Comparison of ENCODE assay signal across 9 cellular contexts in the genomic region with DNA sequence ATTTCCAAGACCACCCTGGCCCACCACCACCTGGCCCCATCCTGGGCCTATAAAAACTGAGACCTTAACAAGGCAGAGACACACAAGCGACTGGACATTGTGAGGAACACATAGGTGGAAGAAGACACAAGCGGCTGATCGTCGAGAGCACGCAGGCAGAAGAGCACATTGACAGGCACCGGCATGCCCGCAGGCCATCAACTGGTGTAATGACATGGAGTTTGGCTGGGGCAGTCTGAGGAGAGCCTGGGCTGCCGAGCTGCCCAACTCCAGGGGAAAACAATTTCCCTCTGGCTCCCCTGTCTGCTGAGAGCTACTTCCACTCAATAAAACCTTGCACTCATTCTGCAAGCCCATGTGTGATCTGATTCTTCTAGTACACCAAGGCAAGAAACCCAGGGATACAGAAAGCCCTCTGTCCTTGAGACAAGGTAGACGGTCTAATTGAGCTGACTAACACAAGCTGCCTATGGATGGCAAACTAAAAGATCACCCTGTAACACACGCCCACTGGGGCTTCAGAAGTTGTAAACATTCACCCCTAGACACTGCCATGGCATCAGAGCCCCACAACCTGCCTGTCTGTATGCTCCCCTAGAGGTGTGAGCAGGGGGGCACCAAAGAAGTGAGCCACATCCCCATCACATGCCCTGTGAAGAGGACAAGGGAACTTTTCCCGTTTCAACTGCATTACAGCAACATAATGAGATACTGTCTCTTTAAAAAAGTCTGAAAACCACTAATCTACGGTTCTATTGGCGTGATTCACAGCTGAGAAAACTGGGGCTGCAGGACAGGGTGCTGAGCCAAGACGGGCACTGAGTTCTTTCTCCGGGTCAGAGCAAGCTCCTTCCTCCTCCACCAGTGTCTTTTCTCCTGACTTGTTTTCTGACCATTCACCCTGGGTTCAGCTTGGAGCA. TPM values are rescaled to one million over a fixed set of nuclear protein-coding genes. Genes with fewer than 3 reads are reported as not detected.
DNase-seq lines count a peak whose midpoint lies in the region; ATAC-seq, FAIRE-seq and TF ChIP-seq lines count a peak whose summit lies in the region.
"Had no signal": no experiment of that assay in that cellular context is flagged by ENCODE, and none has a peak within 500 bp of the region (broad histone marks: within the 10 kb centered on the region; RNA-seq: fewer than 3 reads in every experiment).

No MANE protein-coding gene starts in this region.

- peaks cover 17% of the 10 kb centered on the region for H3K9me3 ChIP-seq in mucosa of descending colon
- H3K9me3 ChIP-seq in colonic mucosa, result peaks cover 3% of the 10 kb centered on the region

- peak; percentile 75 for DNase-seq in GM03348 (ENCODE audit: low spot score)
- no peak for DNase-seq in mucosa of descending colon
- no peak for DNase-seq in NCI-H187 treated with DMSO at 0.1 percent for 48 hours (lab: John Stamatoyannopoulos, UW)
- DNase-seq in colonic mucosa, result no peak
- no peak for DNase-seq in NCI-H1105 (lab: John Stamatoyannopoulos, UW)
- no peak for DNase-seq in NCI-H1092 treated with DMSO at 0.1 percent for 48 hours (lab: John Stamatoyannopoulos, UW)
- DNase-seq: lower lobe of right lung had no signal

- no peaks in the 10 kb centered on the region for H3K27me3 ChIP-seq in colonic mucosa

- no peak for TF ChIP-seq CTCF in mucosa of descending colon (IDR thresholded peaks at IDR 0.05)
- TF ChIP-seq CTCF in colonic mucosa (IDR thresholded peaks at IDR 0.05), result no peak

- H3K9ac ChIP-seq in colonic mucosa (ENCODE audit: low read depth in 2 of 2, low read length in 2 of 2), result peak overlapping the region in 1 of 2 donors; percentile 9

- peak; percentile 75 for FAIRE-seq in TTC549 (lab: Jason Lieb, UNC)

- H3K36me3 ChIP-seq in mucosa of descending colon (ENCODE audit: low read depth) (no peaks in the 10 kb centered on the region), colonic mucosa (no peaks in the 10 kb centered on the region)
- H3K36me3 ChIP-seq: lower lobe of right lung had no signal

- intact Hi-C loops in mucosa of descending colon (cut with DNase I, micrococcal nuclease) (no loop called here), colonic mucosa (cut with DNase I) (no loop called here)

- H3K4me3 ChIP-seq in mucosa of descending colon (no peak overlapping the region), colonic mucosa (no peak overlapping the region)
- H3K4me3 ChIP-seq: lower lobe of right lung had no signal

- ATAC-seq in HG02938 (IDR thresholded peaks at IDR 0.05; ENCODE audit: unreplicated experiment) (peak; percentile 59), mucosa of descending colon (peak; percentile 63)

- no peak overlapping the region for H3K27ac ChIP-seq in colonic mucosa
- H3K27ac ChIP-seq: lower lobe of right lung had no signal

- H3K4me1 ChIP-seq in mucosa of descending colon (ENCODE audit: low read depth), result peaks cover 7% of the 10 kb centered on the region
- H3K4me1 ChIP-seq in colonic mucosa, result peaks cover 7% of the 10 kb centered on the region

RNA-seq across cellular contexts. Expression of gene TNS3, which starts 18.5 kb away (rescaled TPM):
- 10 to 100 TPM; 69.1 to 98.9 (median 69.9) TPM for total RNA-seq in mucosa of descending colon
- total RNA-seq in colonic mucosa, result 10 to 100 TPM; 41.1 to 58.2 TPM
